Comparison of ENCODE assay signal across 1 cellular context in the genomic region with DNA sequence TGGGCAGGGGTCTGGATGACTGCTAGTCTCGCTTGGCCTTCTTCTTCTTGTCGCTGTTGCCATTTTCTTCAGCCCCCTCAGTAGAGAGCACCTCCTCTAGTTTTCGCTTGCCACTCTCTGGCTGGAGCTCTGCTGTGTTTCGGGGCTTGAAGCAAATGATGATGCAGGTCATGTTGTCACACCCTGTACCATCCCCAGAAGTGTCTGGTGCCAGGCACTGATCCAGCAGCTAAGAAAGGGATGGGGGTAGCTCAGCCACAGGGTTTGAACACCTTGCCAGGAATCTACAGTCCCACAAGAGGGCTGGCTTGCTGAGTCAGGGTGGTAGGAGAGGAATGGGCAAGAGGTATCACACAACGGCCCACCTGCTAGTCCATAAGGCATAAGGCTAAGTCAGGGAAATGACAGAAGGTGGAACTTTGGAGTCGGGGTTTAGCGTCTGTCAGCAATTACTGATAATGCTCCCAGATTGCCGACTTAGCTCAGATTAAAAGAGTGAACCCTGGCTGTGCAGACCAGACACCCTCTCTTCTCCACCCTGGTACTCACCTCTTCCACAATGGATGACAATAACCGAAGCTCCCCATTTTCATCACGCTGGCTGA.
TF ChIP-seq lines count a peak whose summit lies in the region.

No MANE protein-coding gene starts in this region.

TF ChIP-seq in GM23338, 12 proteins besides CTCF, POLR2A, EP300 and RAD21:
- TF ChIP-seq, protein P1, sequence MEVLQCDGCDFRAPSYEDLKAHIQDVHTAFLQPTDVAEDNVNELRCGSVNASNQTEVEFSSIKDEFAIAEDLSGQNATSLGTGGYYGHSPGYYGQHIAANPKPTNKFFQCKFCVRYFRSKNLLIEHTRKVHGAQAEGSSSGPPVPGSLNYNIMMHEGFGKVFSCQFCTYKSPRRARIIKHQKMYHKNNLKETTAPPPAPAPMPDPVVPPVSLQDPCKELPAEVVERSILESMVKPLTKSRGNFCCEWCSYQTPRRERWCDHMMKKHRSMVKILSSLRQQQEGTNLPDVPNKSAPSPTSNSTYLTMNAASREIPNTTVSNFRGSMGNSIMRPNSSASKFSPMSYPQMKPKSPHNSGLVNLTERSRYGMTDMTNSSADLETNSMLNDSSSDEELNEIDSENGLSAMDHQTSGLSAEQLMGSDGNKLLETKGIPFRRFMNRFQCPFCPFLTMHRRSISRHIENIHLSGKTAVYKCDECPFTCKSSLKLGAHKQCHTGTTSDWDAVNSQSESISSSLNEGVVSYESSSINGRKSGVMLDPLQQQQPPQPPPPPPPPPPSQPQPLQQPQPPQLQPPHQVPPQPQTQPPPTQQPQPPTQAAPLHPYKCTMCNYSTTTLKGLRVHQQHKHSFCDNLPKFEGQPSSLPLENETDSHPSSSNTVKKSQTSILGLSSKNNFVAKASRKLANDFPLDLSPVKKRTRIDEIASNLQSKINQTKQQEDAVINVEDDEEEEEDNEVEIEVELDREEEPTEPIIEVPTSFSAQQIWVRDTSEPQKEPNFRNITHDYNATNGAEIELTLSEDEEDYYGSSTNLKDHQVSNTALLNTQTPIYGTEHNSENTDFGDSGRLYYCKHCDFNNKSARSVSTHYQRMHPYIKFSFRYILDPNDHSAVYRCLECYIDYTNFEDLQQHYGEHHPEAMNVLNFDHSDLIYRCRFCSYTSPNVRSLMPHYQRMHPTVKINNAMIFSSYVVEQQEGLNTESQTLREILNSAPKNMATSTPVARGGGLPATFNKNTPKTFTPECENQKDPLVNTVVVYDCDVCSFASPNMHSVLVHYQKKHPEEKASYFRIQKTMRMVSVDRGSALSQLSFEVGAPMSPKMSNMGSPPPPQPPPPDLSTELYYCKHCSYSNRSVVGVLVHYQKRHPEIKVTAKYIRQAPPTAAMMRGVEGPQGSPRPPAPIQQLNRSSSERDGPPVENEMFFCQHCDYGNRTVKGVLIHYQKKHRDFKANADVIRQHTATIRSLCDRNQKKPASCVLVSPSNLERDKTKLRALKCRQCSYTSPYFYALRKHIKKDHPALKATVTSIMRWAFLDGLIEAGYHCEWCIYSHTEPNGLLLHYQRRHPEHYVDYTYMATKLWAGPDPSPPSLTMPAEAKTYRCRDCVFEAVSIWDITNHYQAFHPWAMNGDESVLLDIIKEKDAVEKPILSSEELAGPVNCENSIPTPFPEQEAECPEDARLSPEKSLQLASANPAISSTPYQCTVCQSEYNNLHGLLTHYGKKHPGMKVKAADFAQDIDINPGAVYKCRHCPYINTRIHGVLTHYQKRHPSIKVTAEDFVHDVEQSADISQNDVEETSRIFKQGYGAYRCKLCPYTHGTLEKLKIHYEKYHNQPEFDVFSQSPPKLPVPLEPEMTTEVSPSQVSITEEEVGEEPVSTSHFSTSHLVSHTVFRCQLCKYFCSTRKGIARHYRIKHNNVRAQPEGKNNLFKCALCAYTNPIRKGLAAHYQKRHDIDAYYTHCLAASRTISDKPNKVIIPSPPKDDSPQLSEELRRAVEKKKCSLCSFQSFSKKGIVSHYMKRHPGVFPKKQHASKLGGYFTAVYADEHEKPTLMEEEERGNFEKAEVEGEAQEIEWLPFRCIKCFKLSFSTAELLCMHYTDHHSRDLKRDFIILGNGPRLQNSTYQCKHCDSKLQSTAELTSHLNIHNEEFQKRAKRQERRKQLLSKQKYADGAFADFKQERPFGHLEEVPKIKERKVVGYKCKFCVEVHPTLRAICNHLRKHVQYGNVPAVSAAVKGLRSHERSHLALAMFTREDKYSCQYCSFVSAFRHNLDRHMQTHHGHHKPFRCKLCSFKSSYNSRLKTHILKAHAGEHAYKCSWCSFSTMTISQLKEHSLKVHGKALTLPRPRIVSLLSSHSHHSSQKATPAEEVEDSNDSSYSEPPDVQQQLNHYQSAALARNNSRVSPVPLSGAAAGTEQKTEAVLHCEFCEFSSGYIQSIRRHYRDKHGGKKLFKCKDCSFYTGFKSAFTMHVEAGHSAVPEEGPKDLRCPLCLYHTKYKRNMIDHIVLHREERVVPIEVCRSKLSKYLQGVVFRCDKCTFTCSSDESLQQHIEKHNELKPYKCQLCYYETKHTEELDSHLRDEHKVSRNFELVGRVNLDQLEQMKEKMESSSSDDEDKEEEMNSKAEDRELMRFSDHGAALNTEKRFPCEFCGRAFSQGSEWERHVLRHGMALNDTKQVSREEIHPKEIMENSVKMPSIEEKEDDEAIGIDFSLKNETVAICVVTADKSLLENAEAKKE (CRISPR knock-in tag; IDR thresholded peaks at IDR 0.05), result no peak
- TF ChIP-seq EZH2phosphoT487 (IDR thresholded peaks at IDR 0.05; ENCODE audit: unreplicated experiment) (no peak), EZH2 (IDR thresholded peaks at IDR 0.05; ENCODE audit: low read depth, unreplicated experiment) (no peak), ETS1 (IDR thresholded peaks at IDR 0.05) (no peak), ZNF331 (CRISPR knock-in tag; IDR thresholded peaks at IDR 0.05; ENCODE audit: low read depth) (no peak), NANOG (IDR thresholded peaks at IDR 0.05; ENCODE audit: borderline replicate concordance) (no peak), STAT1 (IDR thresholded peaks at IDR 0.05; ENCODE audit: unreplicated experiment) (no peak), CREB1 (CRISPR knock-in tag; IDR thresholded peaks at IDR 0.05; ENCODE audit: low read depth) (no peak), ZNF114 (CRISPR knock-in tag; IDR thresholded peaks at IDR 0.05) (no peak), JUNB (IDR thresholded peaks at IDR 0.05; ENCODE audit: unreplicated experiment) (no peak), REST (IDR thresholded peaks at IDR 0.05; ENCODE audit: unreplicated experiment) (no peak), POLR2AphosphoS5 (IDR thresholded peaks at IDR 0.05; ENCODE audit: low read depth) (no peak)
